ENCODE assay signal across 21 cellular contexts in the genomic region with DNA sequence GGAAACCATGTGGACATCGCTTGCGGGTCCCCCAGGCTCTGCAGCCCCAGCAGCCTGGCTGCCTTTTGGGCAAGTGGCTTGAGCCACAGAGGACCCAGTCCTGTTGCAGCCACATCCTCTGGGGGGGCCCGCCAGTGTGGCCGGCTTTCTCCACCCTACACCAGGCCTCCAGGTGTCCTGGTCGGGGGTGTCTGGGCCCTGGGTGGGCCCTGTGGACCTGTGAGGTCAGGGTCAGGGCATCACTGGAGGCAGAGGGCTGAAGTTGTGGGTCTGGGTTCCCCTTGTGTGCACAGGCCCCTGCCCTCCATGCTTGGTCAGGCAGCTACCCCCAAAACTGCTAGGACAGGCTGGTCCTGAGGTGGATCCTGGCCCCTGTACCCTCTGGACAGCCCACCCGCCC. TPM values are rescaled to one million over a fixed set of nuclear protein-coding genes. Genes with fewer than 3 reads are reported as not detected.
A peak's percentile ranks its signal among the peaks of the same experiment; 100 is the strongest.
DNase-seq lines count a peak whose midpoint lies in the region; ATAC-seq, FAIRE-seq and TF ChIP-seq lines count a peak whose summit lies in the region.
"Had no signal": no experiment of that assay in that cellular context is flagged by ENCODE, and none has a peak within 500 bp of the region (broad histone marks: within the 10 kb centered on the region; RNA-seq: fewer than 3 reads in every experiment).

No MANE protein-coding gene starts in this region.

- TF ChIP-seq RAD21 in K562 (CRISPR knock-in tag; conservative IDR thresholded peaks at IDR 0.05 in 1 of 2, IDR thresholded peaks at IDR 0.05 in 1 of 2), result no peak

- H4K20me1 ChIP-seq in K562 (replicated peaks; ENCODE audit: control insufficient read depth, insufficient read depth, low read length), result peaks cover 4% of the 10 kb centered on the region
- no peaks in the 10 kb centered on the region for H4K20me1 ChIP-seq in osteoblast (ENCODE audit: insufficient read depth, low read length)

- H3K27me3 ChIP-seq in K562 (ENCODE audit: control insufficient read depth in 2 of 2, insufficient read depth in 2 of 2, low read length in 2 of 2) (peaks cover 0 to 5% of the 10 kb centered on the region in 2 experiments; a peak in 1 of 5 replicates), osteoblast (ENCODE audit: insufficient read depth, low read length) (no peaks in the 10 kb centered on the region)
- H3K27me3 ChIP-seq: BE2C had no signal

- BruUV-seq in K562 (replicated peaks; lab: Mats Ljungman, UMichigan) (no TSS peak), MCF 10A (replicated peaks; lab: Mats Ljungman, UMichigan) (no TSS peak)

- no peak for ATAC-seq in K562
- ATAC-seq in HG03108 (IDR thresholded peaks at IDR 0.05; ENCODE audit: unreplicated experiment), result no peak
- ATAC-seq: GM23338 had no signal

- TF ChIP-seq CTCF in K562 (IDR thresholded peaks at IDR 0.05 in 2 of 3, conservative IDR thresholded peaks at IDR 0.05 in 1 of 3; ENCODE audit: insufficient read depth in 2 of 3, low read depth in 1 of 3, low read length in 3 of 3) (no peak), osteoblast (IDR thresholded peaks at IDR 0.05; ENCODE audit: extremely low read depth, low read depth, low read length) (no peak), MCF 10A (IDR thresholded peaks at IDR 0.05; ENCODE audit: unreplicated experiment) (no peak), lower leg skin (IDR thresholded peaks at IDR 0.05) (no peak), endothelial cell (IDR thresholded peaks at IDR 0.05; ENCODE audit: unreplicated experiment) (no peak)

- H3K79me2 ChIP-seq in K562 (ENCODE audit: control insufficient read depth, insufficient read depth, low read length) (no peaks in the 10 kb centered on the region), osteoblast (ENCODE audit: insufficient read depth, low read length) (no peaks in the 10 kb centered on the region)

- H3K9me1 ChIP-seq in K562 (ENCODE audit: control insufficient read depth, insufficient read depth, low read length), result no peaks in the 10 kb centered on the region

- H3K4me3 ChIP-seq in K562 (no peak overlapping the region), osteoblast (ENCODE audit: insufficient read depth, low read length) (no peak overlapping the region), lower leg skin (ENCODE audit: low read depth, poor library complexity, severe bottlenecking) (no peak overlapping the region)
- H3K4me3 ChIP-seq: GM23338 had no signal

- H3K27ac ChIP-seq in K562 (ENCODE audit: extremely low read depth, low read depth, low read length) (no peak overlapping the region), osteoblast (ENCODE audit: low read depth, low read length) (no peak overlapping the region)

- POLR2A ChIA-PET in K562 (lab: Yijun Ruan, JAX) (no interaction called here), MCF 10A (lab: Yijun Ruan, JAX) (interaction anchor here (0.8 kb wide), 1 partner anchor 11 kb away, joined by 5 read pairs; no protein-coding TSS in a partner anchor)

- in situ Hi-C loops in K562 (cut with MboI), result no loop called here

- DNase-seq in K562 (ENCODE audit: extremely low read depth in 1 of 4, low spot score in 3 of 4) (no peak), osteoblast (ENCODE audit: insufficient read length, low spot score, missing footprints) (peak; percentile 88), MCF 10A (ENCODE audit: unreplicated experiment) (no peak), lower leg skin (ENCODE audit: low spot score in 2 of 2) (no peak), endothelial cell (ENCODE audit: low spot score) (no peak)
- DNase-seq: ACHN; BE2C; CD4-positive, alpha-beta memory T cell; DMS153; DMS79; GDM1; HCEC 1CT; HFFc6 had no signal

- peaks cover 22 to 74% of the 10 kb centered on the region in 2 experiments; a peak in 4 of 5 replicates for H3K4me1 ChIP-seq in K562 (replicated peaks in 1 of 2; ENCODE audit: control insufficient read depth in 2 of 2, insufficient read depth in 2 of 2, low read length in 2 of 2)
- H3K4me1 ChIP-seq in osteoblast (ENCODE audit: insufficient read depth, low read length), result no peaks in the 10 kb centered on the region
- H3K4me1 ChIP-seq: BE2C had no signal

- CTCF ChIA-PET in K562 (lab: Yijun Ruan, JAX; ENCODE audit: low intra/inter-chr PET ratio) (no interaction called here), MCF 10A (lab: Yijun Ruan, JAX) (no interaction called here)

- H3K27me3 Mint-ChIP-seq in MCF 10A (ENCODE audit: insufficient read depth, unreplicated experiment), result no peaks in the 10 kb centered on the region
- H3K27me3 Mint-ChIP-seq in endothelial cell (ENCODE audit: unreplicated experiment), result peaks cover 4% of the 10 kb centered on the region
- H3K27me3 Mint-ChIP-seq: CD4-positive, alpha-beta memory T cell had no signal

- no peak for FAIRE-seq in K562 (lab: Jason Lieb, UNC)
- FAIRE-seq: A204.1, GM12892, H54, HepG2 had no signal

- H3K4me3 Mint-ChIP-seq in MCF 10A (ENCODE audit: unreplicated experiment), result no peak overlapping the region
- no peak overlapping the region for H3K4me3 Mint-ChIP-seq in endothelial cell (ENCODE audit: unreplicated experiment)
- H3K4me3 Mint-ChIP-seq: CD14-positive monocyte; CD4-positive, alpha-beta memory T cell; GM23338; HFFc6 had no signal

- intact Hi-C loops in K562 (cut with micrococcal nuclease) (no loop called here), MCF 10A (cut with micrococcal nuclease) (no loop called here), lower leg skin (cut with DNase I; ENCODE audit: low total_unique reads) (loop anchor here (5.0 kb wide), 1 partner anchor 762 kb away; no protein-coding TSS in a partner anchor)

- no peak overlapping the region for H2AFZ ChIP-seq in K562 (ENCODE audit: low read depth, low read length)
- no peak overlapping the region for H2AFZ ChIP-seq in osteoblast (ENCODE audit: low read length)
- H2AFZ ChIP-seq: GM23338 had no signal

- no peaks in the 10 kb centered on the region for H3K36me3 ChIP-seq in K562 (ENCODE audit: control insufficient read depth, insufficient read depth, low read length)
- peaks cover 4% of the 10 kb centered on the region for H3K36me3 ChIP-seq in osteoblast (ENCODE audit: insufficient read depth, low read length)
- H3K36me3 ChIP-seq: BE2C had no signal

- H3K4me1 Mint-ChIP-seq in MCF 10A (ENCODE audit: insufficient read depth, unreplicated experiment) (no peaks in the 10 kb centered on the region), endothelial cell (ENCODE audit: unreplicated experiment) (no peaks in the 10 kb centered on the region)

- H3K9me3 ChIP-seq in K562 (replicated peaks; ENCODE audit: control insufficient read depth, insufficient read depth, low read depth, low read length), result no peaks in the 10 kb centered on the region
- no peaks in the 10 kb centered on the region for H3K9me3 ChIP-seq in osteoblast (ENCODE audit: low read depth, low read length)
- H3K9me3 ChIP-seq: BE2C had no signal

- TF ChIP-seq EP300 in K562 (IDR thresholded peaks at IDR 0.05; ENCODE audit: low read length), result no peak

- H3K36me3 Mint-ChIP-seq in MCF 10A (ENCODE audit: insufficient read depth, unreplicated experiment) (peaks cover 20% of the 10 kb centered on the region), endothelial cell (ENCODE audit: low read depth, unreplicated experiment) (peaks cover 22% of the 10 kb centered on the region)

- no peaks in the 10 kb centered on the region for H3K9me3 Mint-ChIP-seq in MCF 10A (ENCODE audit: unreplicated experiment)
- no peaks in the 10 kb centered on the region for H3K9me3 Mint-ChIP-seq in endothelial cell (ENCODE audit: unreplicated experiment)
- H3K9me3 Mint-ChIP-seq: CD14-positive monocyte; CD4-positive, alpha-beta memory T cell; GM23338; HFFc6 had no signal

- H3K4me2 ChIP-seq in K562 (ENCODE audit: insufficient read depth, low read length), result no peak overlapping the region
- no peak overlapping the region for H3K4me2 ChIP-seq in osteoblast (ENCODE audit: insufficient read depth, low read length)
- H3K4me2 ChIP-seq: GM23338 had no signal

- peak; percentile 10 for TF ChIP-seq POLR2A in GM15510 (IDR thresholded peaks at IDR 0.05; ENCODE audit: borderline replicate concordance, extremely low read depth, insufficient read length)
- TF ChIP-seq POLR2A in K562 (conservative IDR thresholded peaks at IDR 0.05), result no peak
- no peak for TF ChIP-seq POLR2A in lower leg skin (IDR thresholded peaks at IDR 0.05)

- no peak overlapping the region; a peak in 1 of 4 replicates for H3K9ac ChIP-seq in K562 (ENCODE audit: insufficient read depth in 1 of 2, low read depth in 2 of 2, low read length in 2 of 2)

- H3K27ac Mint-ChIP-seq in MCF 10A (ENCODE audit: low read depth, unreplicated experiment), result no peak overlapping the region
- H3K27ac Mint-ChIP-seq in endothelial cell (ENCODE audit: unreplicated experiment), result no peak overlapping the region
- H3K27ac Mint-ChIP-seq: GM23338, HFFc6 had no signal

- WGBS in K562 (ENCODE audit: insufficient coverage, low coverage, missing lambda C conversion rate), result 43% methylated on average over 5 of the region's 6 CpGs
- WGBS in lower leg skin, 2 donors, result 89 to 92% methylated on average over 6 of the region's 6 CpGs

RNA-seq across cellular contexts. Expression of gene MSANTD1, which starts 3.3 kb away (rescaled TPM):
- total RNA-seq in K562 (2011; cell fraction: chromatin; rRNA removed; ENCODE audit: low replicate concordance), result 0.37 and 1.5 TPM in 2 replicates
- 0.53 and 1.0 TPM in 2 replicates for total RNA-seq in K562 (2011; cell fraction: nucleolus; rRNA removed)
- 0.23 and 0.51 TPM in 2 replicates for total RNA-seq in K562 (2011; cell fraction: nucleoplasm; rRNA removed)
- total RNA-seq in K562 (2014; rRNA removed), result 0.12 TPM in 1 of 2 replicates, not detected in the other
- 0.04 TPM in 1 of 2 replicates, not detected in the other for total RNA-seq in K562 (2014; rRNA removed; fragmentation: Illumina TruSeq; extraction: Trizol)
- total RNA-seq in K562 (2015; rRNA removed; fragmentation: Illumina TruSeq; extraction: Trizol), result 0.07 TPM in 1 of 2 replicates, not detected in the other
- total RNA-seq in K562 (2021), result 0.09 TPM in 1 of 2 replicates, not detected in the other
- polyA plus RNA-seq in K562 (2011; rRNA removed), result not detected in 2 replicates
- 0.01 and 0.09 TPM in 2 replicates for polyA plus RNA-seq in K562 (2011; cell fraction: cytosol; rRNA removed)
- 0.27 and 0.28 TPM in 2 replicates for polyA plus RNA-seq in K562 (2011; cell fraction: nucleus; rRNA removed)
- 0.05 and 0.29 TPM in 2 replicates for polyA plus RNA-seq in K562 (2012)
- polyA plus RNA-seq in K562 (2014; fragmentation: Illumina TruSeq; extraction: Trizol), result not detected in 2 replicates
- polyA plus RNA-seq in K562 (2014; fragmentation: Nextera tagmentation; extraction: Ambion mirVana), result not detected
- polyA plus RNA-seq in K562 (2014; rRNA removed), result not detected in 2 replicates
- polyA minus RNA-seq in K562 (2011; rRNA and poly(A)+ RNA removed), result not detected in 2 replicates
- polyA minus RNA-seq in K562 (2011; cell fraction: cytosol; rRNA and poly(A)+ RNA removed), result not detected in 2 replicates
- polyA minus RNA-seq in K562 (2011; cell fraction: nucleus; rRNA and poly(A)+ RNA removed), result 0.27 and 0.56 TPM in 2 replicates
- total RNA-seq in osteoblast, result 0.59 and 0.72 TPM in 2 replicates
- 0.37 and 0.66 TPM in 2 replicates for total RNA-seq in MCF 10A (2022)
- total RNA-seq in lower leg skin, result under 1 TPM; 0.19 to 0.76 (median 0.35) TPM
- total RNA-seq in endothelial cell (ENCODE audit: unreplicated experiment), result 0.97 TPM
- polyA plus RNA-seq: CD14-positive monocyte had no signal

RNA-seq across cellular contexts. Expression of gene RGS12, which starts 47.1 kb away (rescaled TPM):
- 25.8 and 36.7 TPM in 2 replicates for total RNA-seq in K562 (2011; cell fraction: chromatin; rRNA removed; ENCODE audit: low replicate concordance)
- 16.2 and 16.6 TPM in 2 replicates for total RNA-seq in K562 (2011; cell fraction: nucleolus; rRNA removed)
- total RNA-seq in K562 (2011; cell fraction: nucleoplasm; rRNA removed), result 13.2 and 16.0 TPM in 2 replicates
- 3.6 and 4.7 TPM in 2 replicates for total RNA-seq in K562 (2014; rRNA removed)
- 5.7 and 6.4 TPM in 2 replicates for total RNA-seq in K562 (2014; rRNA removed; fragmentation: Illumina TruSeq; extraction: Trizol)
- 6.3 and 6.4 TPM in 2 replicates for total RNA-seq in K562 (2015; rRNA removed; fragmentation: Illumina TruSeq; extraction: Trizol)
- 6.8 and 8.8 TPM in 2 replicates for total RNA-seq in K562 (2021)
- polyA plus RNA-seq in K562 (2011; rRNA removed), result 4.3 and 5.8 TPM in 2 replicates
- 2.0 and 3.4 TPM in 2 replicates for polyA plus RNA-seq in K562 (2011; cell fraction: cytosol; rRNA removed)
- polyA plus RNA-seq in K562 (2011; cell fraction: nucleus; rRNA removed), result 14.7 and 18.5 TPM in 2 replicates
- 8.1 and 12.4 TPM in 2 replicates for polyA plus RNA-seq in K562 (2012)
- 5.5 and 6.4 TPM in 2 replicates for polyA plus RNA-seq in K562 (2014; fragmentation: Illumina TruSeq; extraction: Trizol)
- polyA plus RNA-seq in K562 (2014; fragmentation: Nextera tagmentation; extraction: Ambion mirVana), result under 1 TPM; 0.30 to 0.42 TPM
- 4.2 and 5.1 TPM in 2 replicates for polyA plus RNA-seq in K562 (2014; rRNA removed)
- 4.5 and 5.3 TPM in 2 replicates for polyA minus RNA-seq in K562 (2011; rRNA and poly(A)+ RNA removed)
- polyA minus RNA-seq in K562 (2011; cell fraction: cytosol; rRNA and poly(A)+ RNA removed), result 6.0 and 15.5 TPM in 2 replicates
- polyA minus RNA-seq in K562 (2011; cell fraction: nucleus; rRNA and poly(A)+ RNA removed), result 16.2 and 16.4 TPM in 2 replicates
- total RNA-seq in osteoblast, result 19.2 and 61.2 TPM in 2 replicates
- 28.3 and 36.0 TPM in 2 replicates for total RNA-seq in MCF 10A (2022)
- 10 to 100 TPM; 47.5 to 92.6 (median 80.6) TPM for total RNA-seq in lower leg skin
- 116 TPM for total RNA-seq in endothelial cell (ENCODE audit: unreplicated experiment)
